8 cellular contexts compared by ENCODE assay signal in genomic region chr9:137223078-137224040, GRCh38. TPM values are rescaled to one million over a fixed set of nuclear protein-coding genes. Genes with fewer than 3 reads are reported as not detected.
DNase-seq lines count a peak whose midpoint lies in the region; ATAC-seq and TF ChIP-seq lines count a peak whose summit lies in the region.

No MANE protein-coding gene starts in this region.

- no peaks in the 10 kb centered on the region for H3K36me3 Mint-ChIP-seq in activated naive CD8-positive, alpha-beta T cell treated with anti-CD3 and anti-CD28 coated beads, Interleukin-2, amount 50 U/mL, for 24 hours (ENCODE audit: low read depth)

- peak overlapping the region; percentile 87 for H2AFZ ChIP-seq in SU-DHL-6 (ENCODE audit: low read depth, low read length, severe bottlenecking)
- H2AFZ ChIP-seq in parathyroid adenoma: peak overlapping the region; percentile 88

- no peak for TF ChIP-seq CTCF in GM12875 (IDR thresholded peaks at IDR 0.05; ENCODE audit: borderline replicate concordance, insufficient read depth, low read depth, low read length)
- no peak for TF ChIP-seq CTCF in SU-DHL-6 (IDR thresholded peaks at IDR 0.05; ENCODE audit: insufficient read depth, low read length, poor library complexity, severe bottlenecking)
- TF ChIP-seq CTCF in cardiac muscle cell (IDR thresholded peaks at IDR 0.05; ENCODE audit: low read depth, low read length): no peak
- TF ChIP-seq CTCF in parathyroid adenoma (IDR thresholded peaks at IDR 0.05): no peak
- TF ChIP-seq CTCF in tibial nerve (IDR thresholded peaks at IDR 0.05): peak in 1 of 5 experiments; percentile 38

- H3K79me2 ChIP-seq in SU-DHL-6 (ENCODE audit: insufficient read depth, low read length) (no peaks in the 10 kb centered on the region), parathyroid adenoma (no peaks in the 10 kb centered on the region)

- H3K36me3 ChIP-seq in SU-DHL-6 (ENCODE audit: low read length) (no peaks in the 10 kb centered on the region), cardiac muscle cell (no peaks in the 10 kb centered on the region), parathyroid adenoma (ENCODE audit: control insufficient read depth, insufficient read depth, low read length) (no peaks in the 10 kb centered on the region), tibial nerve (no peaks in the 10 kb centered on the region)

- H3K4me1 ChIP-seq in cardiac muscle cell (ENCODE audit: low read depth) (peaks cover 23% of the 10 kb centered on the region), parathyroid adenoma (peaks cover 5% of the 10 kb centered on the region), tibial nerve (peaks cover 0 to 70% (median 30%) of the 10 kb centered on the region in 4 donors)

- no peaks in the 10 kb centered on the region for H4K20me1 ChIP-seq in SU-DHL-6 (ENCODE audit: low read depth, low read length)

- 1 to 2% methylated on average over 38 to 48 of the region's 68 CpGs for WGBS in tibial nerve, 2 donors

- peak in 1 of 2 donors; percentile 24 for TF ChIP-seq POLR2A in tibial nerve (IDR thresholded peaks at IDR 0.05)

- no peaks in the 10 kb centered on the region for H3K9me2 ChIP-seq in SU-DHL-6 (replicated peaks; ENCODE audit: insufficient read depth, low read length)

- no peaks in the 10 kb centered on the region for H3K9me3 ChIP-seq in SU-DHL-6 (ENCODE audit: insufficient read depth, low read length)
- H3K9me3 ChIP-seq in cardiac muscle cell (ENCODE audit: low read depth): no peaks in the 10 kb centered on the region
- no peaks in the 10 kb centered on the region for H3K9me3 ChIP-seq in parathyroid adenoma (ENCODE audit: control insufficient read depth, low read length)
- H3K9me3 ChIP-seq in tibial nerve: no peaks in the 10 kb centered on the region

- peak; percentile 93 to 99 (median 99) for DNase-seq in NCI-H1417 (lab: John Stamatoyannopoulos, UW)
- DNase-seq in activated naive CD8-positive, alpha-beta T cell treated with anti-CD3 and anti-CD28 coated beads, Interleukin-2, amount 50 U/mL, for 24 hours: peak; percentile 98
- DNase-seq in cardiac muscle cell (ENCODE audit: low read depth in 1 of 2, low spot score in 1 of 2): peak; percentile 98
- DNase-seq in tibial nerve (ENCODE audit: low spot score in 2 of 2): peak; percentile 94 to 96

- H3K27ac ChIP-seq in SU-DHL-6 (ENCODE audit: low read depth, low read length) (peak overlapping the region; percentile 51), cardiac muscle cell (peak overlapping the region; percentile 81), parathyroid adenoma (peak overlapping the region; percentile 93), tibial nerve (peak overlapping the region; percentile 77 to 97 (median 90))

- TF ChIP-seq EP300 in tibial nerve (IDR thresholded peaks at IDR 0.05): peak; percentile 79 to 93

- H3F3A ChIP-seq in SU-DHL-6 (ENCODE audit: insufficient read depth): no peaks in the 10 kb centered on the region

- ATAC-seq in HG02763 (IDR thresholded peaks at IDR 0.05; ENCODE audit: unreplicated experiment): peak; percentile 75
- peak; percentile 82 for ATAC-seq in activated naive CD8-positive, alpha-beta T cell treated with anti-CD3 and anti-CD28 coated beads, Interleukin-2, amount 50 U/mL, for 24 hours

- H3K27ac Mint-ChIP-seq in activated naive CD8-positive, alpha-beta T cell treated with anti-CD3 and anti-CD28 coated beads, Interleukin-2, amount 50 U/mL, for 24 hours: peak overlapping the region; percentile 78

- H3K27me3 Mint-ChIP-seq in activated naive CD8-positive, alpha-beta T cell treated with anti-CD3 and anti-CD28 coated beads, Interleukin-2, amount 50 U/mL, for 24 hours: peaks cover 2% of the 10 kb centered on the region

- H3K4me2 ChIP-seq in SU-DHL-6 (ENCODE audit: low read depth, low read length, poor library complexity, severe bottlenecking) (peak overlapping the region; percentile 71), parathyroid adenoma (ENCODE audit: low read length) (peak overlapping the region; percentile 100)

- peaks cover 15% of the 10 kb centered on the region for H3K4me1 Mint-ChIP-seq in activated naive CD8-positive, alpha-beta T cell treated with anti-CD3 and anti-CD28 coated beads, Interleukin-2, amount 50 U/mL, for 24 hours

- H3K27me3 ChIP-seq in SU-DHL-6 (ENCODE audit: low read length): no peaks in the 10 kb centered on the region
- H3K27me3 ChIP-seq in cardiac muscle cell: no peaks in the 10 kb centered on the region
- H3K27me3 ChIP-seq in parathyroid adenoma (ENCODE audit: control insufficient read depth, insufficient read depth, low read length): no peaks in the 10 kb centered on the region
- peaks cover 0 to 20% of the 10 kb centered on the region in 2 donors for H3K27me3 ChIP-seq in tibial nerve

- H3K9ac ChIP-seq in SU-DHL-6 (ENCODE audit: low read length): peak overlapping the region; percentile 97
- peak overlapping the region; percentile 77 for H3K9ac ChIP-seq in parathyroid adenoma

- H3K9me3 Mint-ChIP-seq in activated naive CD8-positive, alpha-beta T cell treated with anti-CD3 and anti-CD28 coated beads, Interleukin-2, amount 50 U/mL, for 24 hours: no peaks in the 10 kb centered on the region

- H3K4me3 ChIP-seq in GM12875 (ENCODE audit: low read depth, low read length): peak overlapping the region; percentile 70
- H3K4me3 ChIP-seq in SU-DHL-6 (ENCODE audit: insufficient read depth, low read length, poor library complexity, severe bottlenecking): peak overlapping the region; percentile 87
- H3K4me3 ChIP-seq in cardiac muscle cell: peak overlapping the region; percentile 49
- peak overlapping the region; percentile 97 for H3K4me3 ChIP-seq in parathyroid adenoma (ENCODE audit: low read depth, low read length)
- peak overlapping the region; percentile 66 to 93 (median 83) for H3K4me3 ChIP-seq in tibial nerve

- peak overlapping the region; percentile 76 for H3K4me3 Mint-ChIP-seq in activated naive CD8-positive, alpha-beta T cell treated with anti-CD3 and anti-CD28 coated beads, Interleukin-2, amount 50 U/mL, for 24 hours

RNA-seq across cellular contexts. Expression of gene RNF208, which starts 1.3 kb away (rescaled TPM):
- total RNA-seq in cardiac muscle cell (19.3 and 23.1 TPM in 2 replicates), tibial nerve (1 to 10 TPM in 3 of 4 donors, under 1 TPM in 1; 0.63 to 8.1 (median 1.5) TPM)
- 6.1 and 8.1 TPM in 2 replicates for polyA plus RNA-seq in cardiac muscle cell

RNA-seq across cellular contexts. Expression of gene CYSRT1, which starts 1.6 kb away (rescaled TPM):
- 5.8 and 7.0 TPM in 2 replicates for total RNA-seq in cardiac muscle cell
- polyA plus RNA-seq in cardiac muscle cell: 3.1 and 6.6 TPM in 2 replicates
- not detected for total RNA-seq in tibial nerve

RNA-seq across cellular contexts. Expression of gene RNF224, which starts 3.9 kb away (rescaled TPM):
- 0.32 TPM in 1 of 2 replicates, not detected in the other for total RNA-seq in cardiac muscle cell
- 0.12 TPM in 1 of 2 replicates, not detected in the other for polyA plus RNA-seq in cardiac muscle cell
- not detected for total RNA-seq in tibial nerve

RNA-seq across cellular contexts. Expression of gene SLC34A3, which starts 7.3 kb away (rescaled TPM):
- total RNA-seq in cardiac muscle cell: 0.25 TPM in 1 of 2 replicates, not detected in the other
- 0.24 TPM in 1 of 2 replicates, not detected in the other for polyA plus RNA-seq in cardiac muscle cell
- total RNA-seq in tibial nerve: not detected

RNA-seq across cellular contexts. Expression of gene TUBB4B, which starts 17.7 kb away (rescaled TPM):
- total RNA-seq in cardiac muscle cell: 412 and 540 TPM in 2 replicates
- 745 and 845 TPM in 2 replicates for polyA plus RNA-seq in cardiac muscle cell
- 100 to 1,000 TPM; 102 to 190 (median 161) TPM for total RNA-seq in tibial nerve

Comparison
In these comparisons a context has a peak if more than half of its experiments do, and no peak if none do; other contexts are left out.
1. Peak in every context shown above with its lines: DNase-seq, ATAC-seq, H3K4me3 ChIP-seq and H3K27ac ChIP-seq.